ENCODE assay signal across 8 cellular contexts in the genomic region with DNA sequence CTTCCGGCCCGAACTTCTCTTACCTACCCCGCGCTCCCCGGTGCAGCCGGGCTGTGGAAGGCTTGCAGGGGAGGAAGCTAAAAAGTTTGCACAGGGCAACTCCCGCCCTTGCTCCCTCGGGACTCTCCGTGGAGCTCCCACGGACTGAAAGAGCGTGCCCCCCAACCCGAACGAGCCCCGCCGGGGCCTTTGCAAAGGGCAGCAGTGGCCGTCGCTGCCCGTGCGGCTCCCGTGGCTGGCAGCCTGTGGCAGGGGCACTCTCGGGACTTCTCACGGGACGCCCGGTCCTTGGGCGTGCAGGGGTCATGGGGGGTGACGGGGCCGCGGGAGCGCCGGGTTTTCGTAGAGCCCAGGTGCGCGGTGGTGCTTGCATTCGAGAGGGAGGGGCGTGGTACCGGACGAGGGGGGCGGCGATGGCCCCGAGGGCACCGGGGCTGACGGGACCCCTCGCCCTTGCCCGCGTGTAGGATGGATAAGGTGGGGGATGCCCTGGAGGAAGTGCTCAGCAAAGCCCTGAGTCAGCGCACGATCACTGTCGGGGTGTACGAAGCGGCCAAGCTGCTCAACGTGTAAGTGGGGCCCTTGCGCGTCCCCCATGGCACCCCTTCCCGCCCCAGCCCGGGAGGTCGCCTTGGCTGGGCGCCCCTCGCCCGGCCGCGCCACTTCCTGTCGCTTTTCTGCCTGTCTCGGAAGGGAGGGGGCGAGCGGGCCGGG. TPM values are rescaled to one million over a fixed set of nuclear protein-coding genes. Genes with fewer than 3 reads are reported as not detected.
DNase-seq lines count a peak whose midpoint lies in the region; ATAC-seq lines count a peak whose summit lies in the region.

No MANE protein-coding gene starts in this region.

- WGBS in mesodermal cell (ENCODE audit: insufficient coverage in 2 of 2), 2 experiments: 0 to 1% methylated on average over 16 to 45 of the region's 66 CpGs

- DNase-seq in GDM1 (lab: John Stamatoyannopoulos, UW) (peak; percentile 36), MG63 (peak; percentile 74), DMS153 (lab: John Stamatoyannopoulos, UW) (no peak)
- peak; percentile 45 for DNase-seq in activated CD4-positive, alpha-beta T cell treated with anti-CD3 and anti-CD28 coated beads, Interleukin-2, amount 50 U/mL, for 4 hours
- DNase-seq in effector memory CD4-positive, alpha-beta T cell: peak; percentile 34 to 56 (median 43)
- peak; percentile 25 to 54 for DNase-seq in stimulated activated CD8-positive, alpha-beta memory T cell treated with anti-CD3 and anti-CD28 coated beads, Interleukin-4, amount 100 ng/mL, for 4 hours (ENCODE audit: low read depth in 2 of 2, low spot score in 1 of 2)

- peak overlapping the region; percentile 57 for H3K27ac ChIP-seq in effector memory CD4-positive, alpha-beta T cell (ENCODE audit: insufficient read depth, low read length, poor library complexity, severe bottlenecking)
- peak overlapping the region; percentile 96 for H3K27ac ChIP-seq in mesodermal cell (ENCODE audit: low read depth, low read length, severe bottlenecking)

- peaks cover 8% of the 10 kb centered on the region for H3K4me1 ChIP-seq in effector memory CD4-positive, alpha-beta T cell (ENCODE audit: control insufficient read depth, insufficient read depth, low read length, poor library complexity, severe bottlenecking)
- H3K4me1 ChIP-seq in mesodermal cell (ENCODE audit: control insufficient read depth, insufficient read depth, low read length, poor library complexity, severe bottlenecking): peaks cover 25% of the 10 kb centered on the region

- H3K9me3 ChIP-seq in MG63 (no peaks in the 10 kb centered on the region), mesodermal cell (ENCODE audit: control insufficient read depth, low read length) (no peaks in the 10 kb centered on the region)
- no peaks in the 10 kb centered on the region for H3K9me3 ChIP-seq in effector memory CD4-positive, alpha-beta T cell (ENCODE audit: control insufficient read depth, low read length)

- peak overlapping the region; percentile 92 for H3K4me3 ChIP-seq in MG63
- H3K4me3 ChIP-seq in effector memory CD4-positive, alpha-beta T cell (ENCODE audit: insufficient read depth, low read depth, low read length, poor library complexity, severe bottlenecking): peak overlapping the region; percentile 91
- peak overlapping the region; percentile 92 for H3K4me3 ChIP-seq in mesodermal cell (ENCODE audit: extremely low read depth, insufficient read depth, low read length, poor library complexity, severe bottlenecking)

- H3K36me3 ChIP-seq in MG63 (peaks cover 50% of the 10 kb centered on the region), mesodermal cell (ENCODE audit: control insufficient read depth, insufficient read depth, low read length) (peaks cover 41% of the 10 kb centered on the region)
- no peaks in the 10 kb centered on the region for H3K36me3 ChIP-seq in effector memory CD4-positive, alpha-beta T cell (ENCODE audit: control insufficient read depth, insufficient read depth, low read length)

- peak; percentile 11 for ATAC-seq in GM21825 (IDR thresholded peaks at IDR 0.05; ENCODE audit: unreplicated experiment)

- H3K27me3 ChIP-seq in MG63: no peaks in the 10 kb centered on the region
- H3K27me3 ChIP-seq in effector memory CD4-positive, alpha-beta T cell (replicated peaks; ENCODE audit: control insufficient read depth, insufficient read depth, low read length, poor library complexity, severe bottlenecking): no peaks in the 10 kb centered on the region

RNA-seq across cellular contexts. Expression of gene GADD45A, which starts 0.7 kb away (rescaled TPM):
- 16.5 and 20.5 TPM in 2 replicates for total RNA-seq in MG63 (2014; rRNA removed; shearing (Covaris generic); ENCODE audit: low replicate concordance)
- 94.2 TPM for polyA plus RNA-seq in mesodermal cell (2013, experiment 1 of 2)
- polyA plus RNA-seq in mesodermal cell (2013, experiment 2 of 2): 82.0 TPM
